8 cellular contexts compared by ENCODE assay signal in the genomic region with DNA sequence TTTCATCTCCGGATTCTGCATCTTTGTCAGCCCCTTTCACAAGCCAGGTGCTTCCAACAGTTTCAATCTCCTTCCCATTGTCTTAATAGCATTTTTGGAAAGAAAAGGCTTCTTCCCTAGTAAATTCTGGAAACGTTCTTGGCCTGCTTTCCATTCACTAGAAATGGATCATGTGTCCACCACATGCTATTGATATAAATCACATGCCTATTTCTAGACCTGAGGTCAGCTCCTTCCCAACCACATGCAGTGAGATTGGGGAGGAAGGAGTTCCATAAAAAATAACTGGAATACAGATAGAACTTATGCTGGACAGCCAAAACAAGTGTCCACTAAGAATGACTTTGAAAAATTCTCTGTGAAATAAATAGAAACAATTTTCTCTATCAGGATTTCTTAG.
"Had no signal": no experiment of that assay in that cellular context is flagged by ENCODE, and none has a peak within 500 bp of the region (broad histone marks: within the 10 kb centered on the region; RNA-seq: fewer than 3 reads in every experiment).

No MANE protein-coding gene starts in this region.

- H3K27ac Mint-ChIP-seq: GM23338, H9 had no signal

- H3K27ac ChIP-seq: HL-60 had no signal

- H2AFZ ChIP-seq: GM23338 had no signal

- DNase-seq: H9, HCEC 1CT, IMR-90 had no signal

- ATAC-seq: GM23338, K562 had no signal

- H3K4me2 ChIP-seq: GM23338 had no signal

- H3K4me3 ChIP-seq: GM23338, K562 had no signal

- H3K4me3 Mint-ChIP-seq: GM23338, H9 had no signal

- FAIRE-seq: H1, H54, K562 had no signal

- H3K9me3 Mint-ChIP-seq: GM23338, H9 had no signal
